ENCODE assay signal across 8 cellular contexts in the genomic region with DNA sequence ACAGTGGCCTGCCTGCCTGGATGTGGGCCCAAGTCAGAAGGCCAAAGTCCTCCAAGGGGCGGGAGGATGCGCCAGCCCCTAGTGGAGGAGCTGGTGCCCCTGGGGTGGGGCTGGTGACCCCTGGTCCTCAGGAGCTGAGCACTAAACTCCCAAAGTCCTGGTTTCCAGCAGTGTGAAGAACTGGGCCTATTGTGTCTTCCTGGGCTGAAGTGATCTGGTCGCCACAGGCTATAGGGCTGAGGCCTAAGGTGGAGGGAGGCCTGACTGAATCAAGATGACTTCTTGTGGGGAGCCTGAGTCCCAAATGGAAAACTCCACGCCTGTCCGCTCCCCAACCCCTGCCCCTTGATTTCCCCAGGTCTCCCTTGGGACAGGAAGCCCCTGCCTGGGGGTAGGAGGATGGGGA. TPM values are rescaled to one million over a fixed set of nuclear protein-coding genes. Genes with fewer than 3 reads are reported as not detected.
DNase-seq lines count a peak whose midpoint lies in the region; ATAC-seq and TF ChIP-seq lines count a peak whose summit lies in the region.

No MANE protein-coding gene starts in this region.

- H3K4me1 Mint-ChIP-seq in T-helper 2 cell treated with Interferon-gamma antibody and Interleukin-4, amounts not matched to agents 5 μg/mL and 100 μg/mL, for 36 hours (ENCODE audit: low read depth): peaks cover 25% of the 10 kb centered on the region

- intact Hi-C loops in colonic mucosa (cut with DNase I): no loop called here

- H3K9me3 Mint-ChIP-seq in T-helper 2 cell treated with Interferon-gamma antibody and Interleukin-4, amounts not matched to agents 5 μg/mL and 100 μg/mL, for 36 hours: no peaks in the 10 kb centered on the region

- H3K27ac ChIP-seq in colonic mucosa (peak overlapping the region; percentile 89), thymus (ENCODE audit: low read depth) (peak overlapping the region; percentile 68)

- H3K4me1 ChIP-seq in colonic mucosa (peaks cover 5% of the 10 kb centered on the region), mononuclear cell (ENCODE audit: insufficient read depth, low read length) (peaks cover 43% of the 10 kb centered on the region), thymus (ENCODE audit: control insufficient read depth, insufficient read depth, low read length) (no peaks in the 10 kb centered on the region)

- H3K36me3 Mint-ChIP-seq in T-helper 2 cell treated with Interferon-gamma antibody and Interleukin-4, amounts not matched to agents 5 μg/mL and 100 μg/mL, for 36 hours (ENCODE audit: low read depth): peaks cover 31% of the 10 kb centered on the region

- H3K27me3 ChIP-seq in colonic mucosa (no peaks in the 10 kb centered on the region), mononuclear cell (ENCODE audit: insufficient read depth, low read length) (no peaks in the 10 kb centered on the region), thymus (ENCODE audit: control insufficient read depth, insufficient read depth) (peaks cover 7% of the 10 kb centered on the region)

- H3K4me3 ChIP-seq in colonic mucosa (peak overlapping the region; percentile 47), mononuclear cell (ENCODE audit: low read length) (peak overlapping the region; percentile 67), thymus (ENCODE audit: low read length) (no peak overlapping the region)

- DNase-seq in T-helper 2 cell treated with Interferon-gamma antibody and Interleukin-4, amounts not matched to agents 5 μg/mL and 100 μg/mL, for 36 hours (ENCODE audit: low spot score): no peak
- no peak for DNase-seq in T-helper 2 cell
- no peak for DNase-seq in colonic mucosa
- DNase-seq in dedifferentiated amniotic fluid mesenchymal stem cell (ENCODE audit: extremely low spot score): no peak

- no peak overlapping the region for H3K4me3 Mint-ChIP-seq in T-helper 2 cell treated with Interferon-gamma antibody and Interleukin-4, amounts not matched to agents 5 μg/mL and 100 μg/mL, for 36 hours

- no peaks in the 10 kb centered on the region for H3K27me3 Mint-ChIP-seq in T-helper 2 cell treated with Interferon-gamma antibody and Interleukin-4, amounts not matched to agents 5 μg/mL and 100 μg/mL, for 36 hours (ENCODE audit: low read depth)

- TF ChIP-seq CTCF in colonic mucosa (IDR thresholded peaks at IDR 0.05): no peak

- 94% methylated on average over 5 of the region's 5 CpGs for WGBS in thymus

- ATAC-seq in HG02970 (IDR thresholded peaks at IDR 0.05; ENCODE audit: low FRiP score, unreplicated experiment) (no peak), HG02885 (IDR thresholded peaks at IDR 0.05; ENCODE audit: poor library complexity, unreplicated experiment) (no peak)

- H3K9ac ChIP-seq in colonic mucosa (ENCODE audit: low read depth in 2 of 2, low read length in 2 of 2): peak overlapping the region; percentile 80 to 85

- H3K27ac Mint-ChIP-seq in T-helper 2 cell treated with Interferon-gamma antibody and Interleukin-4, amounts not matched to agents 5 μg/mL and 100 μg/mL, for 36 hours: peak overlapping the region; percentile 34

- H3K36me3 ChIP-seq in colonic mucosa: no peaks in the 10 kb centered on the region
- peaks cover 37% of the 10 kb centered on the region for H3K36me3 ChIP-seq in thymus (ENCODE audit: control insufficient read depth, insufficient read depth)

- H3K9me3 ChIP-seq in colonic mucosa (no peaks in the 10 kb centered on the region), mononuclear cell (ENCODE audit: low read depth, low read length) (no peaks in the 10 kb centered on the region), thymus (ENCODE audit: control insufficient read depth) (no peaks in the 10 kb centered on the region)

RNA-seq across cellular contexts. Expression of a gene that starts 0.8 kb away (rescaled TPM):
- total RNA-seq in colonic mucosa: 1 to 10 TPM; 6.5 to 8.8 TPM
- total RNA-seq in mononuclear cell: 27.9 TPM
- 19.4 TPM for polyA plus RNA-seq in thymus

RNA-seq across cellular contexts. Expression of a gene that starts 15.1 kb away (rescaled TPM):
- total RNA-seq in colonic mucosa: 10 to 100 TPM; 72.3 to 82.5 TPM
- 66.7 TPM for total RNA-seq in mononuclear cell
- polyA plus RNA-seq in thymus: 36.7 TPM

RNA-seq across cellular contexts. Expression of a gene that starts 19.6 kb away (rescaled TPM):
- total RNA-seq in colonic mucosa (10 to 100 TPM; 34.2 to 66.4 TPM), mononuclear cell (38.8 TPM)
- 46.5 TPM for polyA plus RNA-seq in thymus

RNA-seq across cellular contexts. Expression of a gene that starts 48.8 kb away (rescaled TPM):
- 10 to 100 TPM; 13.5 to 29.6 TPM for total RNA-seq in colonic mucosa
- 5.0 TPM for total RNA-seq in mononuclear cell
- 25.4 TPM for polyA plus RNA-seq in thymus

RNA-seq across cellular contexts. Expression of a gene that starts 51.6 kb away (rescaled TPM):
- total RNA-seq in colonic mucosa: 10 to 100 TPM; 60.7 to 74.5 TPM
- total RNA-seq in mononuclear cell: 14.4 TPM
- polyA plus RNA-seq in thymus: 38.9 TPM
